8 cellular contexts compared by ENCODE assay signal in genomic region chr6:7107578-7108195, GRCh38. TPM values are rescaled to one million over a fixed set of nuclear protein-coding genes. Genes with fewer than 3 reads are reported as not detected.
DNase-seq lines count a peak whose midpoint lies in the region; ATAC-seq and TF ChIP-seq lines count a peak whose summit lies in the region.

Gene RREB1, plus strand, starts transcription at chr6:7107961. Its CDS starts 73,951 bp downstream, at chr6:7181912.

- H3K27ac Mint-ChIP-seq in CD4-positive, alpha-beta T cell: peak within 1 kb of the TSS; percentile 93

- no peaks in the 10 kb centered on the region for H3K27me3 ChIP-seq in CD4-positive, alpha-beta T cell (ENCODE audit: control insufficient read depth, insufficient read depth, low read length)
- no peaks in the 10 kb centered on the region for H3K27me3 ChIP-seq in neuron (ENCODE audit: insufficient read depth, low read length)
- H3K27me3 ChIP-seq in transverse colon: no peaks in the 10 kb centered on the region

- no peak for TF ChIP-seq CTCF in CD4-positive, alpha-beta T cell (IDR thresholded peaks at IDR 0.05)
- no peak for TF ChIP-seq CTCF in fibroblast of villous mesenchyme (IDR thresholded peaks at IDR 0.05; ENCODE audit: insufficient read depth, low read depth, low read length)
- TF ChIP-seq CTCF in transverse colon (IDR thresholded peaks at IDR 0.05): no peak

- peak; percentile 45 for TF ChIP-seq POLR2A in transverse colon (IDR thresholded peaks at IDR 0.05)

- DNase-seq in CD4-positive, alpha-beta T cell: peak; percentile 26 to 60 (median 45)
- DNase-seq in RPMI8226 (peak; percentile 77), activated gamma-delta T cell (lab: John Stamatoyannopoulos, UW) (peak; percentile 47), fibroblast of villous mesenchyme (ENCODE audit: low read depth) (peak; percentile 71), transverse colon (peak; percentile 67)

- H2AFZ ChIP-seq in neuron (ENCODE audit: low read depth, low read length): peak within 1 kb of the TSS; percentile 69

- CTCF ChIA-PET in CD4-positive, alpha-beta T cell (lab: Charles Lee): interaction anchor here (1.4 kb wide), 1 partner anchor 21 kb away, joined by 3 read pairs; no protein-coding TSS in a partner anchor

- H3K27ac ChIP-seq in CD4-positive, alpha-beta T cell (ENCODE audit: low read depth, low read length): peak within 1 kb of the TSS; percentile 74
- H3K27ac ChIP-seq in transverse colon: peak within 1 kb of the TSS; percentile 94 to 99 (median 98)

- peak within 1 kb of the TSS; percentile 100 for H3K4me3 Mint-ChIP-seq in CD4-positive, alpha-beta T cell

- ATAC-seq in CD4-positive, alpha-beta T cell (ENCODE audit: poor library complexity): peak; percentile 50
- ATAC-seq in GM19395 (IDR thresholded peaks at IDR 0.05; ENCODE audit: unreplicated experiment) (peak; percentile 60), HG03565 (IDR thresholded peaks at IDR 0.05; ENCODE audit: unreplicated experiment) (peak; percentile 56)

- H3K9me3 Mint-ChIP-seq in CD4-positive, alpha-beta T cell: no peaks in the 10 kb centered on the region

- H3K9me3 ChIP-seq in CD4-positive, alpha-beta T cell (ENCODE audit: control insufficient read depth, low read length): no peaks in the 10 kb centered on the region
- H3K9me3 ChIP-seq in neuron (ENCODE audit: low read length): no peaks in the 10 kb centered on the region
- no peaks in the 10 kb centered on the region for H3K9me3 ChIP-seq in transverse colon

- H3K4me3 ChIP-seq in fibroblast of villous mesenchyme (ENCODE audit: low read depth, low read length) (peak within 1 kb of the TSS; percentile 78), neuron (ENCODE audit: low read length) (peak within 1 kb of the TSS; percentile 85), transverse colon (peak within 1 kb of the TSS; percentile 69 to 84 (median 76))

- POLR2A ChIA-PET in CD4-positive, alpha-beta T cell (lab: Charles Lee): interaction anchor here (0.7 to 8.2 kb wide), 11 partner anchors 9 to 448 kb away, joined by 3 to 85 read pairs (median 4); no protein-coding TSS in a partner anchor

- in situ Hi-C loops in transverse colon (cut with MboI; ENCODE audit: low pct_ligation_motif_present in 1 of 4, low pct_unique_long_range_greater_than_20kb in 1 of 4, low sequenced_read_pairs in 3 of 4): loop anchor here in 1 of 4 donors (25.0 kb wide), 1 partner anchor 130 kb away; no protein-coding TSS in a partner anchor

- H3K4me1 Mint-ChIP-seq in CD4-positive, alpha-beta T cell (ENCODE audit: low read depth): peaks cover 43% of the 10 kb centered on the region

- peaks cover 19% of the 10 kb centered on the region for H3K36me3 Mint-ChIP-seq in CD4-positive, alpha-beta T cell (ENCODE audit: low read depth)

- 0% methylated on average over 35 of the region's 59 CpGs; no CpG with 5 or more reads in 1 of the 2 donors for WGBS in transverse colon (ENCODE audit: low coverage in 1 of 2), 2 donors

- no peak for TF ChIP-seq EP300 in transverse colon (IDR thresholded peaks at IDR 0.05; ENCODE audit: low read depth)

- intact Hi-C loops in CD4-positive, alpha-beta T cell (cut with DNase I, micrococcal nuclease): loop anchor here (2.0 to 10.0 kb wide), 8 partner anchors 21 to 453 kb away; no protein-coding TSS in a partner anchor
- intact Hi-C loops in transverse colon (cut with DNase I; ENCODE audit: low total_unique reads): loop anchor here (5.0 kb wide), 2 partner anchors 50 to 135 kb away; no protein-coding TSS in a partner anchor

- H3K4me1 ChIP-seq in neuron (ENCODE audit: insufficient read depth, low read length): peaks cover 35% of the 10 kb centered on the region
- peaks cover 16 to 43% (median 32%) of the 10 kb centered on the region in 4 donors for H3K4me1 ChIP-seq in transverse colon

- no peaks in the 10 kb centered on the region for H3K27me3 Mint-ChIP-seq in CD4-positive, alpha-beta T cell

- no peaks in the 10 kb centered on the region for H3K36me3 ChIP-seq in neuron (ENCODE audit: insufficient read depth, low read length)
- no peaks in the 10 kb centered on the region for H3K36me3 ChIP-seq in transverse colon

RNA-seq across cellular contexts. Expression of gene RREB1, which starts in this region (rescaled TPM):
- total RNA-seq in CD4-positive, alpha-beta T cell: 10 to 100 TPM; 56.5 to 60.0 TPM
- total RNA-seq in fibroblast of villous mesenchyme (24.5 and 26.3 TPM in 2 replicates), transverse colon (100 to 1,000 TPM in 2 of 4 donors, 10 to 100 TPM in 2; 73.9 to 214 (median 107) TPM)

Comparison
In these comparisons a context has a peak if more than half of its experiments do, and no peak if none do; other contexts are left out.
1. Peak in every context shown above with its lines: DNase-seq, ATAC-seq, H3K4me3 ChIP-seq and H3K27ac ChIP-seq.